Comparison of ENCODE assay signal across 19 cellular contexts in genomic region chr19:35670686-35671085, GRCh38. TPM values are rescaled to one million over a fixed set of nuclear protein-coding genes. Genes with fewer than 3 reads are reported as not detected.
DNase-seq lines count a peak whose midpoint lies in the region; ATAC-seq and TF ChIP-seq lines count a peak whose summit lies in the region.
"Had no signal": no experiment of that assay in that cellular context is flagged by ENCODE, and none has a peak within 500 bp of the region (broad histone marks: within the 10 kb centered on the region; RNA-seq: fewer than 3 reads in every experiment).

No MANE protein-coding gene starts in this region.

- H3K36me3 ChIP-seq in HEK293 (ENCODE audit: control insufficient read depth in 2 of 2, insufficient read depth in 1 of 2, low read length in 2 of 2): no peaks in the 10 kb centered on the region; a peak in 1 of 3 replicates
- H3K36me3 ChIP-seq: BLaER1 treated with 17β-estradiol and CSF1 and Interleukin-3, amounts not matched to agents 10 nM and 100 nM had no signal

- no peak overlapping the region for H3K4me3 ChIP-seq in HEK293 (ENCODE audit: low read depth, low read length)
- H3K4me3 ChIP-seq: A549; BLaER1 treated with 17β-estradiol and CSF1 and Interleukin-3, amounts not matched to agents 10 nM and 100 nM had no signal

- no peak for TF ChIP-seq CTCF in HEK293 (tag by site-specific recombination; IDR thresholded peaks at IDR 0.05)

- CTCF ChIA-PET in activated CD4-positive, alpha-beta T cell treated with anti-CD3 and anti-CD28 coated beads, Interleukin-2, amount 10 ng/mL, durations not matched to agents 7 days and 5 days (lab: Charles Lee): no interaction called here
- CTCF ChIA-PET in HEK293 (lab: Yijun Ruan, JAX): no interaction called here

- no peaks in the 10 kb centered on the region for H3K9me3 ChIP-seq in HEK293 (ENCODE audit: control insufficient read depth, insufficient read depth, low read depth, low read length)
- H3K9me3 ChIP-seq: A549; BLaER1 treated with 17β-estradiol and CSF1 and Interleukin-3, amounts not matched to agents 10 nM and 100 nM; Caco-2 had no signal

- peak overlapping the region; percentile 31 for H3K27ac Mint-ChIP-seq in activated CD4-positive, alpha-beta T cell treated with anti-CD3 and anti-CD28 coated beads, Interleukin-2, amount 10 ng/mL, durations not matched to agents 7 days and 5 days
- no peak overlapping the region for H3K27ac Mint-ChIP-seq in activated T-helper 17 cell treated with anti-CD3 and anti-CD28 coated beads, Interleukin-2, amount 50 U/mL, for 72 hours
- H3K27ac Mint-ChIP-seq: B cell; CD4-positive, alpha-beta T cell; CD8-positive, alpha-beta T cell had no signal

- peaks cover 33% of the 10 kb centered on the region for H3K27me3 Mint-ChIP-seq in activated CD4-positive, alpha-beta T cell treated with anti-CD3 and anti-CD28 coated beads, Interleukin-2, amount 10 ng/mL, durations not matched to agents 7 days and 5 days
- peaks cover 19% of the 10 kb centered on the region for H3K27me3 Mint-ChIP-seq in activated T-helper 17 cell treated with anti-CD3 and anti-CD28 coated beads, Interleukin-2, amount 50 U/mL, for 72 hours

- DNase-seq in activated CD4-positive, alpha-beta T cell treated with anti-CD3 and anti-CD28 coated beads, Interleukin-2, amount 10 ng/mL, durations not matched to agents 7 days and 5 days: no peak
- DNase-seq in activated CD4-positive, alpha-beta T cell treated with anti-CD3 and anti-CD28 coated beads, Interleukin-2, amount 50 U/mL, for 1 hour: no peak
- DNase-seq in cerebellum (ENCODE audit: low spot score): no peak
- no peak for DNase-seq in kidney tubule cell (ENCODE audit: low spot score)
- DNase-seq: AML-193; Caco-2; Calu3; CD4-positive, alpha-beta T cell; CD8-positive, alpha-beta T cell; DMS79 treated with DMSO at 0.1 percent for 48 hours; GF-D8 had no signal

- H3K4me1 ChIP-seq in HEK293 (ENCODE audit: control insufficient read depth, insufficient read depth, low read length): peaks cover 6% of the 10 kb centered on the region
- H3K4me1 ChIP-seq: A549 had no signal

- peaks cover 2% of the 10 kb centered on the region for H3K36me3 Mint-ChIP-seq in activated CD4-positive, alpha-beta T cell treated with anti-CD3 and anti-CD28 coated beads, Interleukin-2, amount 10 ng/mL, durations not matched to agents 7 days and 5 days (ENCODE audit: low read depth)
- H3K36me3 Mint-ChIP-seq in activated T-helper 17 cell treated with anti-CD3 and anti-CD28 coated beads, Interleukin-2, amount 50 U/mL, for 72 hours (ENCODE audit: low read depth): peaks cover 24% of the 10 kb centered on the region
- H3K36me3 Mint-ChIP-seq: CD8-positive, alpha-beta T cell had no signal

- H3K9me3 Mint-ChIP-seq in activated CD4-positive, alpha-beta T cell treated with anti-CD3 and anti-CD28 coated beads, Interleukin-2, amount 10 ng/mL, durations not matched to agents 7 days and 5 days: no peaks in the 10 kb centered on the region
- H3K9me3 Mint-ChIP-seq in activated T-helper 17 cell treated with anti-CD3 and anti-CD28 coated beads, Interleukin-2, amount 50 U/mL, for 72 hours: no peaks in the 10 kb centered on the region
- H3K9me3 Mint-ChIP-seq: CD4-positive, alpha-beta T cell; CD8-positive, alpha-beta T cell had no signal

- no peak for ATAC-seq in activated T-helper 17 cell treated with anti-CD3 and anti-CD28 coated beads, Interleukin-2, amount 50 U/mL, for 72 hours (replicated peaks)
- ATAC-seq: A549; CD8-positive, alpha-beta T cell had no signal

- POLR2A ChIA-PET in activated CD4-positive, alpha-beta T cell treated with anti-CD3 and anti-CD28 coated beads, Interleukin-2, amount 10 ng/mL, durations not matched to agents 7 days and 5 days (lab: Charles Lee): no interaction called here
- POLR2A ChIA-PET in HEK293 (lab: Yijun Ruan, JAX): interaction anchor here (0.6 to 2.5 kb wide), 2 partner anchors 23 to 122 kb away, joined by 3 to 11 read pairs; partner anchors contain the start of gene COX6B1

- no peak overlapping the region for H3K4me3 Mint-ChIP-seq in activated CD4-positive, alpha-beta T cell treated with anti-CD3 and anti-CD28 coated beads, Interleukin-2, amount 10 ng/mL, durations not matched to agents 7 days and 5 days
- H3K4me3 Mint-ChIP-seq in activated T-helper 17 cell treated with anti-CD3 and anti-CD28 coated beads, Interleukin-2, amount 50 U/mL, for 72 hours: peak overlapping the region; percentile 15
- H3K4me3 Mint-ChIP-seq: B cell; CD4-positive, alpha-beta T cell; CD8-positive, alpha-beta T cell had no signal

- no peak overlapping the region for H3K27ac ChIP-seq in HEK293 (ENCODE audit: extremely low read depth, low read depth, low read length)
- H3K27ac ChIP-seq: 22Rv1; A549; BLaER1 treated with 17β-estradiol and CSF1 and Interleukin-3, amounts not matched to agents 10 nM and 100 nM; C4-2B had no signal

- peaks cover 7% of the 10 kb centered on the region for H3K4me1 Mint-ChIP-seq in activated CD4-positive, alpha-beta T cell treated with anti-CD3 and anti-CD28 coated beads, Interleukin-2, amount 10 ng/mL, durations not matched to agents 7 days and 5 days
- H3K4me1 Mint-ChIP-seq in activated T-helper 17 cell treated with anti-CD3 and anti-CD28 coated beads, Interleukin-2, amount 50 U/mL, for 72 hours: peaks cover 15% of the 10 kb centered on the region

TF ChIP-seq in HEK293, 187 proteins besides CTCF, POLR2A, EP300 and RAD21:
- peak; percentile 79 for TF ChIP-seq ZNF121 (tag by site-specific recombination; IDR thresholded peaks at IDR 0.05)
- TF ChIP-seq ZBTB26 (tag by site-specific recombination; optimal IDR thresholded peaks at IDR 0.05): no peak

RNA-seq across cellular contexts. Expression of gene UPK1A, which starts 4.4 kb away (rescaled TPM):
- total RNA-seq in activated CD4-positive, alpha-beta T cell treated with anti-CD3 and anti-CD28 coated beads, Interleukin-2, amount 10 ng/mL, durations not matched to agents 7 days and 5 days: under 1 TPM; 0.37 TPM
- total RNA-seq in activated T-helper 17 cell treated with anti-CD3 and anti-CD28 coated beads, Interleukin-2, amount 50 U/mL, for 72 hours: 1 to 10 TPM in 1 of 2 donors, under 1 TPM in 1; 0.73 to 8.0 TPM
- total RNA-seq in cerebellum: not detected
- total RNA-seq: A172; B cell; Caco-2; Calu3; CD8-positive, alpha-beta T cell had no signal

RNA-seq across cellular contexts. Expression of gene COX6B1, which starts 22.6 kb away (rescaled TPM):
- 100 to 1,000 TPM; 429 to 474 TPM for total RNA-seq in activated CD4-positive, alpha-beta T cell treated with anti-CD3 and anti-CD28 coated beads, Interleukin-2, amount 10 ng/mL, durations not matched to agents 7 days and 5 days
- total RNA-seq in activated T-helper 17 cell treated with anti-CD3 and anti-CD28 coated beads, Interleukin-2, amount 50 U/mL, for 72 hours: 100 to 1,000 TPM; 331 to 427 TPM
- total RNA-seq in cerebellum: 112 TPM

RNA-seq across cellular contexts. Expression of gene ETV2, which starts 29.1 kb away (rescaled TPM):
- total RNA-seq in activated CD4-positive, alpha-beta T cell treated with anti-CD3 and anti-CD28 coated beads, Interleukin-2, amount 10 ng/mL, durations not matched to agents 7 days and 5 days: 1 to 10 TPM in 1 of 2 experiments, under 1 TPM in 1; 0.84 to 1.9 TPM
- total RNA-seq in activated T-helper 17 cell treated with anti-CD3 and anti-CD28 coated beads, Interleukin-2, amount 50 U/mL, for 72 hours: under 1 TPM; 0.61 to 0.99 TPM
- total RNA-seq in cerebellum: 0.54 TPM

RNA-seq across cellular contexts. Expression of gene ZBTB32, which starts 33.7 kb away (rescaled TPM):
- 10 to 100 TPM; 15.4 to 17.3 TPM for total RNA-seq in activated CD4-positive, alpha-beta T cell treated with anti-CD3 and anti-CD28 coated beads, Interleukin-2, amount 10 ng/mL, durations not matched to agents 7 days and 5 days
- total RNA-seq in activated T-helper 17 cell treated with anti-CD3 and anti-CD28 coated beads, Interleukin-2, amount 50 U/mL, for 72 hours: 100 to 1,000 TPM; 138 to 217 TPM
- not detected for total RNA-seq in cerebellum
- total RNA-seq: A172, Caco-2, Calu3 had no signal

RNA-seq across cellular contexts. Expression of gene RBM42, which starts 41.9 kb away (rescaled TPM):
- 100 to 1,000 TPM; 100 to 112 TPM for total RNA-seq in activated CD4-positive, alpha-beta T cell treated with anti-CD3 and anti-CD28 coated beads, Interleukin-2, amount 10 ng/mL, durations not matched to agents 7 days and 5 days
- total RNA-seq in activated T-helper 17 cell treated with anti-CD3 and anti-CD28 coated beads, Interleukin-2, amount 50 U/mL, for 72 hours: 10 to 100 TPM; 54.7 to 95.6 TPM
- total RNA-seq in cerebellum: 9.6 TPM
